Comparison of ENCODE assay signal across 22 cellular contexts in the genomic region with DNA sequence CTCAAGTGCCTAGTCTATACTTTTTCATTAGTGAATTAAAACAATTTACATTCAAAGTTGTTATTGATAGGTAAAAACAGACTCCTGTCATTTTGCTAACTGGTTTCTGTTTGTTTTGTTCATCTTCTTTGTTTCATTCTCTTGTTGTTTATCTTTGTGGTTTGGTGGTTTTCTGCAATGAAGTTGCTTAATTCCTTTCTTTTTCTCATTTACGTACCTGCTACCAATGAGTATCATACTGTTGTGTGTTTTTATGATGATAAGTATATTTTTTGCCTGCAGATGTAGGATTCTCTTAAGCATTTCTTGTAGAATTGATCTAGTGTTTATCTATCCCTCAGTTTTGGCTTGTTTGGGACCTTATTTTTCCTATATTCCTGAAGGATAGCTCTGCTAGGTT.
"Had no signal": no experiment of that assay in that cellular context is flagged by ENCODE, and none has a peak within 500 bp of the region (broad histone marks: within the 10 kb centered on the region; RNA-seq: fewer than 3 reads in every experiment).

No MANE protein-coding gene starts in this region.

- H3K4me2 ChIP-seq: PC-9 had no signal

- ATAC-seq: Right ventricle myocardium inferior had no signal

- H3K27ac ChIP-seq: PC-9, Peyer's patch, SJCRH30, SK-N-MC had no signal

- H3K9me3 ChIP-seq: Peyer's patch, SJCRH30 had no signal

- H3K36me3 ChIP-seq: Peyer's patch, SJCRH30 had no signal

- H3K4me1 ChIP-seq: Peyer's patch, SJCRH30 had no signal

- H3K4me3 ChIP-seq: PC-9, Peyer's patch, SJCRH30, SK-N-MC had no signal

- H3K27me3 ChIP-seq: Peyer's patch, SJCRH30 had no signal

- H2AFZ ChIP-seq: PC-9 had no signal

- DNase-seq: Karpas-422; KBM-7; NCI-H1092; NCI-H1105 treated with DMSO at 0.1 percent for 48 hours; NCI-H1417 treated with DMSO at 0.1 percent for 48 hours; NCI-H146; NCI-H1694 treated with DMSO at 0.1 percent for 48 hours; NCI-H1930; NCI-H2081; NCI-H2107; NCI-H2227 treated with DMSO at 0.1 percent for 48 hours; NCI-H510A; NCI-H524 treated with DMSO at 0.1 percent for 48 hours; NCI-H69; NCI-H774; NK-92 treated with Interleukin-12 subunit alpha and Interleukin-12 subunit beta, amount 100 ng/mL, for 24 hours; PC-9; Peyer's patch; SHP77 treated with DMSO at 0.1 percent for 48 hours; SJCRH30 had no signal
